ENCODE assay signal across 24 cellular contexts in genomic region chr19:6467384-6467783, GRCh38. TPM values are rescaled to one million over a fixed set of nuclear protein-coding genes. Genes with fewer than 3 reads are reported as not detected.
DNase-seq lines count a peak whose midpoint lies in the region; ATAC-seq and TF ChIP-seq lines count a peak whose summit lies in the region.
"Had no signal": no experiment of that assay in that cellular context is flagged by ENCODE, and none has a peak within 500 bp of the region (broad histone marks: within the 10 kb centered on the region; RNA-seq: fewer than 3 reads in every experiment).

No MANE protein-coding gene starts in this region.

- H3K4me1 Mint-ChIP-seq in activated naive CD4-positive, alpha-beta T cell treated with anti-CD3 and anti-CD28 coated beads for 36 hours (ENCODE audit: low read depth): peaks cover 11% of the 10 kb centered on the region
- H3K4me1 Mint-ChIP-seq in T-helper 17 cell: peaks cover 13% of the 10 kb centered on the region

- CTCF ChIA-PET in activated naive CD4-positive, alpha-beta T cell treated with anti-CD3 and anti-CD28 coated beads for 36 hours (lab: Charles Lee): no interaction called here

- H3K4me1 ChIP-seq in osteoblast (ENCODE audit: insufficient read depth, low read length): no peaks in the 10 kb centered on the region

- intact Hi-C loops in activated naive CD4-positive, alpha-beta T cell treated with anti-CD3 and anti-CD28 coated beads for 36 hours (cut with micrococcal nuclease): no loop called here
- intact Hi-C loops in cardiac septum (cut with DNase I): no loop called here

- H3K9me3 Mint-ChIP-seq in activated naive CD4-positive, alpha-beta T cell treated with anti-CD3 and anti-CD28 coated beads for 36 hours: no peaks in the 10 kb centered on the region

- no peak overlapping the region for H3K4me2 ChIP-seq in osteoblast (ENCODE audit: insufficient read depth, low read length)

- H4K20me1 ChIP-seq in osteoblast (ENCODE audit: insufficient read depth, low read length): no peaks in the 10 kb centered on the region

- H3K27me3 Mint-ChIP-seq in activated naive CD4-positive, alpha-beta T cell treated with anti-CD3 and anti-CD28 coated beads for 36 hours (ENCODE audit: low read depth): no peaks in the 10 kb centered on the region
- H3K27me3 Mint-ChIP-seq in T-helper 17 cell: no peaks in the 10 kb centered on the region

- H3K27ac ChIP-seq in osteoblast (ENCODE audit: low read depth, low read length): no peak overlapping the region

- peaks cover 16% of the 10 kb centered on the region for H3K27me3 ChIP-seq in osteoblast (ENCODE audit: insufficient read depth, low read length)
- H3K27me3 ChIP-seq: MG63 had no signal

- H3K79me2 ChIP-seq in osteoblast (ENCODE audit: insufficient read depth, low read length): no peaks in the 10 kb centered on the region

- H3K4me3 Mint-ChIP-seq in activated naive CD4-positive, alpha-beta T cell treated with anti-CD3 and anti-CD28 coated beads for 36 hours: no peak overlapping the region
- H3K4me3 Mint-ChIP-seq in T-helper 17 cell: no peak overlapping the region

- no peak overlapping the region for H2AFZ ChIP-seq in osteoblast (ENCODE audit: low read length)

- no peak overlapping the region for H3K4me3 ChIP-seq in osteoblast (ENCODE audit: insufficient read depth, low read length)
- H3K4me3 ChIP-seq: MG63 had no signal

- TF ChIP-seq CTCF in osteoblast (IDR thresholded peaks at IDR 0.05; ENCODE audit: extremely low read depth, low read depth, low read length): no peak

- no peak for DNase-seq in activated naive CD4-positive, alpha-beta T cell treated with anti-CD3 and anti-CD28 coated beads for 36 hours
- no peak for DNase-seq in activated naive CD4-positive, alpha-beta T cell (lab: John Stamatoyannopoulos, UW)
- DNase-seq in D341Med (ENCODE audit: low spot score) (peak; percentile 27), T-helper 17 cell (no peak), osteoblast (ENCODE audit: insufficient read length, low spot score, missing footprints) (peak; percentile 53), cardiac septum (ENCODE audit: low spot score) (no peak), inferior parietal cortex (ENCODE audit: extremely low spot score) (no peak)
- DNase-seq: COR-L47; EL; GDM1; HCEC 1CT; KBM-7; MG63; NCI-H2029; NCI-H446; NCI-H524 treated with DMSO at 0.1 percent for 48 hours; NCI-H774; NK-92 treated with Interleukin-12 subunit alpha and Interleukin-12 subunit beta, amount 100 ng/mL, for 24 hours; Right ventricle myocardium superior; RPMI8226 had no signal

- H3K9me3 ChIP-seq in T-helper 17 cell (ENCODE audit: control insufficient read depth, low read length, poor library complexity, severe bottlenecking) (no peaks in the 10 kb centered on the region), osteoblast (ENCODE audit: low read depth, low read length) (no peaks in the 10 kb centered on the region)
- H3K9me3 ChIP-seq: MG63 had no signal

- no peaks in the 10 kb centered on the region for H3K36me3 ChIP-seq in osteoblast (ENCODE audit: insufficient read depth, low read length)
- H3K36me3 ChIP-seq: MG63 had no signal

- ATAC-seq in T-helper 17 cell: no peak
- ATAC-seq in GM19455 (IDR thresholded peaks at IDR 0.05; ENCODE audit: unreplicated experiment): no peak

- peak overlapping the region; percentile 76 for H3K27ac Mint-ChIP-seq in activated naive CD4-positive, alpha-beta T cell treated with anti-CD3 and anti-CD28 coated beads for 36 hours
- peak overlapping the region; percentile 67 for H3K27ac Mint-ChIP-seq in T-helper 17 cell

- peaks cover 11% of the 10 kb centered on the region for H3K36me3 Mint-ChIP-seq in activated naive CD4-positive, alpha-beta T cell treated with anti-CD3 and anti-CD28 coated beads for 36 hours (ENCODE audit: low read depth)
- H3K36me3 Mint-ChIP-seq in T-helper 17 cell (ENCODE audit: low read depth): peaks cover 4% of the 10 kb centered on the region

RNA-seq across cellular contexts. Expression of gene CRB3, which starts 3.3 kb away (rescaled TPM):
- total RNA-seq in activated naive CD4-positive, alpha-beta T cell treated with anti-CD3 and anti-CD28 coated beads for 36 hours: 1 to 10 TPM; 1.2 to 1.4 TPM
- total RNA-seq in T-helper 17 cell (1 to 10 TPM; 1.4 to 1.5 TPM), osteoblast (not detected in 2 replicates), cardiac septum (not detected)
- total RNA-seq: A172, Right ventricle myocardium superior had no signal

RNA-seq across cellular contexts. Expression of gene SLC25A23, which starts 7.8 kb away (rescaled TPM):
- total RNA-seq in activated naive CD4-positive, alpha-beta T cell treated with anti-CD3 and anti-CD28 coated beads for 36 hours: 10 to 100 TPM; 16.2 to 18.2 TPM
- total RNA-seq in T-helper 17 cell (10 to 100 TPM in 1 of 2 donors, 1 to 10 TPM in 1; 9.6 to 11.3 TPM), osteoblast (22.8 and 23.6 TPM in 2 replicates), cardiac septum (143 TPM)

RNA-seq across cellular contexts. Expression of gene DENND1C, which starts 14.2 kb away (rescaled TPM):
- total RNA-seq in activated naive CD4-positive, alpha-beta T cell treated with anti-CD3 and anti-CD28 coated beads for 36 hours: 10 to 100 TPM; 55.7 to 57.9 TPM
- 100 to 1,000 TPM; 104 to 105 TPM for total RNA-seq in T-helper 17 cell
- total RNA-seq in osteoblast: not detected in 2 replicates
- total RNA-seq in cardiac septum: 0.78 TPM
- total RNA-seq: A172, SK-MEL-5 had no signal

RNA-seq across cellular contexts. Expression of gene SLC25A41, which starts 33.8 kb away (rescaled TPM):
- total RNA-seq in activated naive CD4-positive, alpha-beta T cell treated with anti-CD3 and anti-CD28 coated beads for 36 hours: not detected
- total RNA-seq in T-helper 17 cell: not detected
- not detected in 2 replicates for total RNA-seq in osteoblast
- 0.83 TPM for total RNA-seq in cardiac septum
- total RNA-seq: H1, Right ventricle myocardium superior had no signal

RNA-seq across cellular contexts. Expression of gene TUBB4A, which starts 34.7 kb away (rescaled TPM):
- total RNA-seq in activated naive CD4-positive, alpha-beta T cell treated with anti-CD3 and anti-CD28 coated beads for 36 hours: 1 to 10 TPM; 6.4 to 7.0 TPM
- total RNA-seq in T-helper 17 cell: 1 to 10 TPM; 1.5 to 1.6 TPM
- not detected in 2 replicates for total RNA-seq in osteoblast
- 0.40 TPM for total RNA-seq in cardiac septum

Comparison
In these comparisons a context has a peak if more than half of its experiments do, and no peak if none do; other contexts are left out.
1. DNase-seq: peak in D341Med (single experiment) and osteoblast (single experiment); none in activated naive CD4-positive, alpha-beta T cell treated with anti-CD3 and anti-CD28 coated beads for 36 hours (single experiment), activated naive CD4-positive, alpha-beta T cell (0 of 4), T-helper 17 cell (0 of 3), cardiac septum (single experiment) and inferior parietal cortex (single experiment).
2. RNA of gene DENND1C, which starts 14.2 kb away (total RNA-seq): 104 to 105 TPM in T-helper 17 cell and 55.7 to 57.9 TPM in activated naive CD4-positive, alpha-beta T cell treated with anti-CD3 and anti-CD28 coated beads for 36 hours; 0.78 TPM in cardiac septum (single experiment) and not detected in osteoblast; every median in the first group is over 10 times any median in the second.